ENCODE assay signal across 27 cellular contexts in the genomic region with DNA sequence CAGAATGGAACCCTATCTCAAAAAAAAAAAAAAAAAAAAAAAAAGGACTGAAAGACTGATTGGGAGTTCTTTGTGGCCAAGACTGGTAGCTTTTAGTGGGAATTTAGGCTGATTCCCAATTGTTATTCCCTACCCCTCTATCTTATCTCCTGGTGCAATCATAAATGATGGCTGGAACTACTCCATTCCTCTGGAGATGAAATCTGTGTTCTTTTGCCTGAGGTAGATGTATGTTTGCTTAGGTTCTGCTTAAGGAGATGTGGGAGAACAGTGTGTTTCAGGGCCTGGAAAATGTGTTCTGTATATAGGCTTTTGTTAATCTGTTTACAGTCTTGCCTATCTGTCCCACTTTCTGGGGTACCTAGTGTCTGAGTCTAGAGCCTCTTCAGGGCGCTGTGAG.
"Had no signal": no experiment of that assay in that cellular context is flagged by ENCODE, and none has a peak within 500 bp of the region (broad histone marks: within the 10 kb centered on the region; RNA-seq: fewer than 3 reads in every experiment).

No MANE protein-coding gene starts in this region.

- H3K27me3 Mint-ChIP-seq: activated CD4-positive, alpha-beta memory T cell treated with anti-CD3 and anti-CD28 coated beads for 36 hours; activated CD4-positive, alpha-beta T cell treated with anti-CD3 and anti-CD28 coated beads for 36 hours; activated CD4-positive, alpha-beta T cell treated with anti-CD3 and anti-CD28 coated beads, Interleukin-2, amount 10 ng/mL, durations not matched to agents 24 days and 14 days; activated naive CD8-positive, alpha-beta T cell; activated T-helper 17 cell treated with anti-CD3 and anti-CD28 coated beads, Interleukin-2, amount 50 U/mL, for 72 hours; central memory CD8-positive, alpha-beta T cell; dendritic cell treated with granulocyte-macrophage colony-stimulating factor and Interleukin-4, amounts not matched to agents 40 ng/mL and 50 ng/mL, for 4 days had no signal

- H3K4me3 Mint-ChIP-seq: activated CD4-positive, alpha-beta memory T cell treated with anti-CD3 and anti-CD28 coated beads for 36 hours; activated CD4-positive, alpha-beta T cell treated with anti-CD3 and anti-CD28 coated beads for 36 hours; activated CD4-positive, alpha-beta T cell treated with anti-CD3 and anti-CD28 coated beads, Interleukin-2, amount 10 ng/mL, durations not matched to agents 24 days and 14 days; activated naive CD8-positive, alpha-beta T cell; activated T-cell treated with anti-CD3 and anti-CD28 coated beads, Interleukin-2, amount 50 U/mL, for 4 hours; activated T-helper 17 cell treated with anti-CD3 and anti-CD28 coated beads, Interleukin-2, amount 50 U/mL, for 72 hours; central memory CD8-positive, alpha-beta T cell; dendritic cell treated with granulocyte-macrophage colony-stimulating factor and Interleukin-4, amounts not matched to agents 40 ng/mL and 50 ng/mL, for 4 days; endodermal cell had no signal

- H3K27ac Mint-ChIP-seq: activated CD4-positive, alpha-beta memory T cell treated with anti-CD3 and anti-CD28 coated beads for 36 hours; activated CD4-positive, alpha-beta T cell treated with anti-CD3 and anti-CD28 coated beads for 36 hours; activated CD4-positive, alpha-beta T cell treated with anti-CD3 and anti-CD28 coated beads, Interleukin-2, amount 10 ng/mL, durations not matched to agents 24 days and 14 days; activated naive CD8-positive, alpha-beta T cell; activated T-helper 17 cell treated with anti-CD3 and anti-CD28 coated beads, Interleukin-2, amount 50 U/mL, for 72 hours; dendritic cell treated with granulocyte-macrophage colony-stimulating factor and Interleukin-4, amounts not matched to agents 40 ng/mL and 50 ng/mL, for 4 days; endodermal cell had no signal

- H3K4me3 ChIP-seq: coronary artery, dorsolateral prefrontal cortex, heart right ventricle had no signal

- H3K27me3 ChIP-seq: brain microvascular endothelial cell, dorsolateral prefrontal cortex, heart right ventricle had no signal

- H3K9me3 Mint-ChIP-seq: activated CD4-positive, alpha-beta memory T cell treated with anti-CD3 and anti-CD28 coated beads for 36 hours; activated CD4-positive, alpha-beta T cell treated with anti-CD3 and anti-CD28 coated beads, Interleukin-2, amount 10 ng/mL, durations not matched to agents 24 days and 14 days; activated T-cell treated with anti-CD3 and anti-CD28 coated beads, Interleukin-2, amount 50 U/mL, for 4 hours; activated T-helper 17 cell treated with anti-CD3 and anti-CD28 coated beads, Interleukin-2, amount 50 U/mL, for 72 hours; central memory CD8-positive, alpha-beta T cell; dendritic cell treated with granulocyte-macrophage colony-stimulating factor and Interleukin-4, amounts not matched to agents 40 ng/mL and 50 ng/mL, for 4 days; endodermal cell had no signal

- DNase-seq: activated CD4-positive, alpha-beta memory T cell treated with anti-CD3 and anti-CD28 coated beads for 36 hours; activated CD4-positive, alpha-beta T cell treated with anti-CD3 and anti-CD28 coated beads for 36 hours; activated CD4-positive, alpha-beta T cell treated with anti-CD3 and anti-CD28 coated beads, Interleukin-2, amount 10 ng/mL, durations not matched to agents 24 days and 14 days; activated CD4-positive, CD25-positive, alpha-beta regulatory T cell; activated CD4-positive, CD25-positive, alpha-beta regulatory T cell treated with anti-CD3 and anti-CD28 coated beads, Interleukin-2, amount 50 U/mL, for 72 hours; activated CD8-positive, alpha-beta memory T cell treated with anti-CD3 and anti-CD28 coated beads for 24 hours; activated effector memory CD4-positive, alpha-beta T cell treated with Interleukin-2 at 50 U/mL for 16 hours; activated gamma-delta T cell treated with Interleukin-2 at 50 U/mL for 16 hours; activated naive CD4-positive, alpha-beta T cell treated with anti-CD3 and anti-CD28 coated beads, Interleukin-2, amount 50 U/mL, for 16 hours; activated naive CD4-positive, alpha-beta T cell treated with Interleukin-2 at 50 U/mL for 16 hours; activated T-cell treated with anti-CD3 and anti-CD28 coated beads, Interleukin-2, amount 50 U/mL, for 4 hours; amniotic stem cell; anterior cingulate cortex; brain microvascular endothelial cell; dorsolateral prefrontal cortex; effector memory CD4-positive, alpha-beta T cell; endodermal cell; foreskin fibroblast; heart right ventricle; T-helper 2 cell; WERI-Rb-1 had no signal

- ATAC-seq: activated CD4-positive, alpha-beta T cell treated with anti-CD3 and anti-CD28 coated beads for 36 hours; activated T-cell treated with anti-CD3 and anti-CD28 coated beads, Interleukin-2, amount 50 U/mL, for 4 hours; activated T-helper 17 cell treated with anti-CD3 and anti-CD28 coated beads, Interleukin-2, amount 50 U/mL, for 72 hours; esophagus mucosa; heart right ventricle had no signal

- H3K9me3 ChIP-seq: heart right ventricle had no signal

- H3K27ac ChIP-seq: brain microvascular endothelial cell, coronary artery, dorsolateral prefrontal cortex, heart right ventricle, WERI-Rb-1 had no signal

- H3K36me3 ChIP-seq: brain microvascular endothelial cell had no signal
